Comparison of ENCODE assay signal across 8 cellular contexts in genomic region chr13:51585234-51585672, GRCh38. TPM values are rescaled to one million over a fixed set of nuclear protein-coding genes. Genes with fewer than 3 reads are reported as not detected.
DNase-seq lines count a peak whose midpoint lies in the region; ATAC-seq and TF ChIP-seq lines count a peak whose summit lies in the region.

No MANE protein-coding gene starts in this region.

- peak overlapping the region; percentile 83 for H3K27ac Mint-ChIP-seq in activated CD4-positive, alpha-beta T cell treated with anti-CD3 and anti-CD28 coated beads for 36 hours
- H3K27ac Mint-ChIP-seq in endothelial cell (ENCODE audit: unreplicated experiment) (peak overlapping the region; percentile 89), neural progenitor cell (peak overlapping the region; percentile 85)

- H3K27me3 Mint-ChIP-seq in activated CD4-positive, alpha-beta T cell treated with anti-CD3 and anti-CD28 coated beads for 36 hours: no peaks in the 10 kb centered on the region
- H3K27me3 Mint-ChIP-seq in endothelial cell (ENCODE audit: unreplicated experiment): peaks cover 15% of the 10 kb centered on the region
- peaks cover 5% of the 10 kb centered on the region for H3K27me3 Mint-ChIP-seq in neural progenitor cell (ENCODE audit: insufficient read depth, low read depth)

- H3K79me2 ChIP-seq in neural progenitor cell (ENCODE audit: low read depth): peaks cover 53% of the 10 kb centered on the region

- H3K4me1 Mint-ChIP-seq in activated CD4-positive, alpha-beta T cell treated with anti-CD3 and anti-CD28 coated beads for 36 hours: peaks cover 46% of the 10 kb centered on the region
- H3K4me1 Mint-ChIP-seq in endothelial cell (ENCODE audit: unreplicated experiment) (peaks cover 49% of the 10 kb centered on the region), neural progenitor cell (peaks cover 53% of the 10 kb centered on the region)

- H3K36me3 ChIP-seq in neural progenitor cell: no peaks in the 10 kb centered on the region

- H3K27me3 ChIP-seq in neural progenitor cell: no peaks in the 10 kb centered on the region

- no peaks in the 10 kb centered on the region for H3K9me3 Mint-ChIP-seq in activated CD4-positive, alpha-beta T cell treated with anti-CD3 and anti-CD28 coated beads for 36 hours (ENCODE audit: low read depth)
- H3K9me3 Mint-ChIP-seq in endothelial cell (ENCODE audit: unreplicated experiment) (no peaks in the 10 kb centered on the region), neural progenitor cell (no peaks in the 10 kb centered on the region)

- H2AFZ ChIP-seq in neural progenitor cell (replicated peaks): peak overlapping the region; percentile 77

- peaks cover 2% of the 10 kb centered on the region for H3K36me3 Mint-ChIP-seq in activated CD4-positive, alpha-beta T cell treated with anti-CD3 and anti-CD28 coated beads for 36 hours (ENCODE audit: low read depth)
- H3K36me3 Mint-ChIP-seq in endothelial cell (ENCODE audit: low read depth, unreplicated experiment) (peaks cover 9% of the 10 kb centered on the region), neural progenitor cell (peaks cover 3% of the 10 kb centered on the region)

- H3K4me3 ChIP-seq in neural progenitor cell: peak overlapping the region; percentile 87

- H3K9ac ChIP-seq in neural progenitor cell: peak overlapping the region; percentile 48

- H3K9me3 ChIP-seq in neural progenitor cell (ENCODE audit: low read depth): no peaks in the 10 kb centered on the region

- CTCF ChIA-PET in activated CD4-positive, alpha-beta T cell treated with anti-CD3 and anti-CD28 coated beads for 36 hours (lab: Charles Lee): interaction anchor here (0.6 to 3.6 kb wide), 11 partner anchors 37 to 218 kb away, joined by 3 to 17 read pairs (median 3); no protein-coding TSS in a partner anchor

- no peak for DNase-seq in activated CD4-positive, alpha-beta T cell treated with anti-CD3 and anti-CD28 coated beads for 36 hours
- no peak for DNase-seq in activated CD4-positive, alpha-beta T cell treated with anti-CD3 and anti-CD28 coated beads, Interleukin-2, amount 50 U/mL, for 4 hours
- peak; percentile 43 for DNase-seq in SIG-M5 (lab: John Stamatoyannopoulos, UW)
- DNase-seq in endothelial cell (ENCODE audit: low spot score): no peak
- DNase-seq in neural progenitor cell (ENCODE audit: low spot score): no peak
- DNase-seq in left colon: no peak
- no peak for DNase-seq in NCI-H345 treated with DMSO at 0.1 percent for 48 hours (lab: John Stamatoyannopoulos, UW; ENCODE audit: unreplicated experiment)

- peaks cover 41% of the 10 kb centered on the region for H4K20me1 ChIP-seq in neural progenitor cell (ENCODE audit: low read depth)

- no peak for ATAC-seq in activated CD4-positive, alpha-beta T cell treated with anti-CD3 and anti-CD28 coated beads for 36 hours
- ATAC-seq in GM18870 (IDR thresholded peaks at IDR 0.05; ENCODE audit: unreplicated experiment): no peak
- ATAC-seq in left colon: no peak

- no peak overlapping the region for H3K27ac ChIP-seq in neural progenitor cell

- H3K4me3 Mint-ChIP-seq in activated CD4-positive, alpha-beta T cell treated with anti-CD3 and anti-CD28 coated beads for 36 hours: peak overlapping the region; percentile 89
- H3K4me3 Mint-ChIP-seq in endothelial cell (ENCODE audit: unreplicated experiment): peak overlapping the region; percentile 97
- peak overlapping the region; percentile 95 for H3K4me3 Mint-ChIP-seq in neural progenitor cell

- POLR2A ChIA-PET in activated CD4-positive, alpha-beta T cell treated with anti-CD3 and anti-CD28 coated beads for 36 hours (lab: Charles Lee): interaction anchor here (0.9 to 2.0 kb wide), 6 partner anchors 14 to 179 kb away, joined by 3 to 46 read pairs (median 4); partner anchors contain the start of gene INTS6

- TF ChIP-seq CTCF in endothelial cell (IDR thresholded peaks at IDR 0.05; ENCODE audit: unreplicated experiment) (no peak), neural progenitor cell (IDR thresholded peaks at IDR 0.05) (no peak)

- H3F3A ChIP-seq in neural progenitor cell (ENCODE audit: low read depth): peaks cover 42% of the 10 kb centered on the region

- intact Hi-C loops in activated CD4-positive, alpha-beta T cell treated with anti-CD3 and anti-CD28 coated beads for 36 hours (cut with DNase I, micrococcal nuclease): loop anchor here (1.0 to 10.0 kb wide), 8 partner anchors 60 to 1792 kb away; partner anchors contain the start of genes ALG11 (in 1 of the 2), CKAP2 (in 1 of the 2) and KPNA3 (in 1 of the 2)
- intact Hi-C loops in left colon (cut with DNase I, micrococcal nuclease): loop anchor here in 1 of 2 donors (10.0 kb wide), 1 partner anchor 220 kb away; the partner anchor contains the start of gene DHRS12

- H3K4me1 ChIP-seq in neural progenitor cell: peaks cover 48% of the 10 kb centered on the region

- peak overlapping the region; percentile 82 for H3K4me2 ChIP-seq in neural progenitor cell

RNA-seq across cellular contexts. Expression of gene WDFY2, which starts 1.0 kb away (rescaled TPM):
- total RNA-seq in activated CD4-positive, alpha-beta T cell treated with anti-CD3 and anti-CD28 coated beads for 36 hours: 1 to 10 TPM; 7.4 to 9.5 TPM
- total RNA-seq in endothelial cell (ENCODE audit: unreplicated experiment): 22.7 TPM
- 18.3 and 18.4 TPM in 2 replicates for total RNA-seq in neural progenitor cell (ENCODE audit: low replicate concordance)
- total RNA-seq in left colon: 1 to 10 TPM; 4.2 to 4.7 TPM
